Comparison of ENCODE assay signal across 22 cellular contexts in the genomic region with DNA sequence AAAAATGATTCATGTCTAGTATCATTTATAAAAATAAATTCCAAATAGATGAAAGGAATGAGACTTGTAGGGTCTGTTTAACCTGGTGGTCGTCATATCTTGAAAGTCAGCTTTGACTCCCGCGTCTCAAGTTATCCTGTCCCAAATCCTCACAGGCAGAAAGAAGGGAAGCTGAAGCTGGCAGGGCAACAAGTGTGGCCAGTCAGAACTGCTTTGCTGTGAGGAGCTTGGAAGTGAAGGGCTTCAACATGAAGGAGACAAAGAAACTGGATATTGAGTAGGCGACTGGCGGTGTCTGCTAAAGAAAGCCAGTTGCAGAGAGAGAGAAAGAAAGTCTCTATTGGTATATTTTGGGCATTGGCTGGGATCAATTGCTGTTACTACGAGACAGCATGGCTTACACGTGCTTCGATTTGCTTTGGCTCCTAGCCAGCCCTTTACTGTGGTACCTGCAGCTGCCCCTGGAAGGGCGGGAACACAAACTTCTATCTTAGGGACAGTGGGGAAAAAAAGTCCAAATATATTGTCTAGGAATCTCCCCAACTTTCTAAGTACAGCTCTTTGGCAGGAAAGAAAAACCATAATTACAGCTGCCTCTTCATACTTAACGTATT.
A peak's percentile ranks its signal among the peaks of the same experiment; 100 is the strongest.
DNase-seq lines count a peak whose midpoint lies in the region; ATAC-seq lines count a peak whose summit lies in the region.
"Had no signal": no experiment of that assay in that cellular context is flagged by ENCODE, and none has a peak within 500 bp of the region (broad histone marks: within the 10 kb centered on the region; RNA-seq: fewer than 3 reads in every experiment).

No MANE protein-coding gene starts in this region.

- H3K36me3 ChIP-seq in neuronal stem cell (replicated peaks in 1 of 2; ENCODE audit: control insufficient read depth in 2 of 2, insufficient read depth in 2 of 2, low read length in 2 of 2), result no peaks in the 10 kb centered on the region
- H3K36me3 ChIP-seq: thoracic aorta had no signal

- H3K27ac ChIP-seq in neuronal stem cell (replicated peaks; ENCODE audit: low read length), result no peak overlapping the region
- H3K27ac ChIP-seq: epithelial cell of prostate, thoracic aorta had no signal

- no peak overlapping the region for H3K9ac ChIP-seq in neuronal stem cell (ENCODE audit: low read depth, low read length, poor library complexity)
- H3K9ac ChIP-seq: SK-N-SH had no signal

- H3K4ac ChIP-seq in neuronal stem cell (ENCODE audit: low read length), result no peak overlapping the region

- H3K4me2 ChIP-seq in neuronal stem cell (ENCODE audit: insufficient read depth, low read length, poor library complexity, severe bottlenecking), result no peak overlapping the region
- H3K4me2 ChIP-seq: GM23338, SK-N-SH had no signal

- H2BK120ac ChIP-seq in neuronal stem cell (ENCODE audit: low read depth, low read length), result no peak overlapping the region

- H2AK5ac ChIP-seq in neuronal stem cell (ENCODE audit: low read depth, low read length), result no peak overlapping the region

- no peak overlapping the region for H3K14ac ChIP-seq in neuronal stem cell (ENCODE audit: low read length)

- peaks cover 0 to 14% of the 10 kb centered on the region in 2 donors for H3K4me1 ChIP-seq in neuronal stem cell (ENCODE audit: control insufficient read depth in 2 of 2, insufficient read depth in 1 of 2, low read depth in 1 of 2, low read length in 2 of 2)

- no peak overlapping the region for H2BK5ac ChIP-seq in neuronal stem cell (ENCODE audit: low read length)

- no peak overlapping the region for H4K8ac ChIP-seq in neuronal stem cell (ENCODE audit: low read depth, low read length)

- no peak overlapping the region for H2BK12ac ChIP-seq in neuronal stem cell (ENCODE audit: low read length)

- H3K23ac ChIP-seq in neuronal stem cell (ENCODE audit: low read depth, low read length, poor library complexity), result no peak overlapping the region

- intact Hi-C loops in left cardiac atrium (cut with DNase I), result loop anchor here in 1 of 2 donors (5.0 kb wide), 1 partner anchor 256 kb away; no protein-coding TSS in a partner anchor

- H3K9me3 ChIP-seq in neuronal stem cell (replicated peaks in 1 of 2; ENCODE audit: control insufficient read depth in 2 of 2, insufficient read depth in 1 of 2, low read depth in 1 of 2, low read length in 2 of 2), result no peaks in the 10 kb centered on the region
- H3K9me3 ChIP-seq: SK-N-SH, thoracic aorta had no signal

- H2BK15ac ChIP-seq in neuronal stem cell (ENCODE audit: low read length), result no peak overlapping the region

- ATAC-seq in GM19463 (IDR thresholded peaks at IDR 0.05; ENCODE audit: unreplicated experiment) (no peak), left cardiac atrium (no peak)
- ATAC-seq: GM23338, T-helper 17 cell had no signal

- DNase-seq in DMS53 (lab: John Stamatoyannopoulos, UW) (peak; percentile 26), NCI-H1417 treated with DMSO at 0.1 percent for 48 hours (lab: John Stamatoyannopoulos, UW) (peak; percentile 25), NCI-H774 (lab: John Stamatoyannopoulos, UW) (peak; percentile 44), neuronal stem cell (ENCODE audit: low spot score) (no peak), NCI-H524 (lab: John Stamatoyannopoulos, UW) (no peak), left cardiac atrium (no peak)
- DNase-seq: CD4-positive, CD25-positive, alpha-beta regulatory T cell; effector CD4-positive, alpha-beta T cell; KG1; kidney glomerular epithelial cell; mammary epithelial cell; NCI-H187; NCI-H526; occipital lobe; SK-N-SH; stimulated activated CD4-positive, alpha-beta T cell treated with anti-CD3 and anti-CD28 coated beads, Interleukin-4, amount 100 ng/mL, for 4 hours; stimulated activated naive CD4-positive, alpha-beta T cell treated with Interleukin-2 at 50 U/mL for 16 hours; T-helper 17 cell had no signal

- WGBS in neuronal stem cell (ENCODE audit: extremely low coverage in 2 of 2, insufficient read length in 2 of 2, insufficient replicate concordance in 1 of 2), 2 donors, result no CpG with 5 or more reads among the region's 10 CpGs

- H3K79me1 ChIP-seq in neuronal stem cell (ENCODE audit: low read depth, low read length), result no peaks in the 10 kb centered on the region

- no peak overlapping the region for H3K18ac ChIP-seq in neuronal stem cell (ENCODE audit: low read length)

- no peak overlapping the region for H3K4me3 ChIP-seq in neuronal stem cell (ENCODE audit: low read length in 2 of 2)
- H3K4me3 ChIP-seq: GM23338, thoracic aorta had no signal

- H4K91ac ChIP-seq in neuronal stem cell (ENCODE audit: low read depth, low read length, poor library complexity), result no peak overlapping the region

- H3K27me3 ChIP-seq in neuronal stem cell (ENCODE audit: control insufficient read depth in 3 of 3, insufficient read depth in 3 of 3, low read depth in 1 of 3, low read length in 3 of 3), result no peaks in the 10 kb centered on the region

- H2AFZ ChIP-seq in neuronal stem cell (ENCODE audit: low read length), result peak overlapping the region; percentile 64
- H2AFZ ChIP-seq: GM23338 had no signal

Comparison
In these comparisons a context has a peak if more than half of its experiments do, and no peak if none do; other contexts are left out.
1. DNase-seq: peak in DMS53 (single experiment), NCI-H1417 treated with DMSO at 0.1 percent for 48 hours (single experiment) and NCI-H774 (single experiment); none in neuronal stem cell (single experiment), NCI-H524 (0 of 2) and left cardiac atrium (single experiment).